16 cellular contexts compared by ENCODE assay signal in the genomic region with DNA sequence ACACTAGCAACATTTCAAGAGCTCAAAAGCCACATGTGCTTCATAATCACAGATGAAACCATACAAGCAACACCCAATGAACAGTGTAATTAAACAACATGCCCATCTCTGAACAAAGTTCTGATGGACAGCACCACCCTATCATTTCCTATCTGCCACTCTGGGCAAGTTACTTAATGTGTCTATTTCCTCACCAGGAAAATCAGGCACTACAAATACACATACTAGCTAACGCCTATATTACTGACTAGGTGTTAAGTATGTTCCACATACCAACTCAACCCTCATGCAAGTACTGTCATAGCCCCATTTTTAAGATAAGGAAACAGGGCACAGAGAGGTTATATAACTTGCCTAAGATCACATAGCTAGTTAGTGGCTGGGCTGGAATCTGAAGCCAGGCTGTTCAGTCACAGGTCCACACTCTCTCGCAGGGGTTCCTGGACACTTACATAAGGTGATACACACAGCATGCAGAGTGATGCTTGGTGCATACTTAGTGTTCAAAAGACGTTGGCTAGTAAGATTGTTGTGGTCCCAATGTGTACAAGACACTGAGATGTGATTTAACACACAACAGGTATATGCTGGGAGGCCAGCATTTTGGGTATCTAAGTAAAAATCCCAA. TPM values are rescaled to one million over a fixed set of nuclear protein-coding genes. Genes with fewer than 3 reads are reported as not detected.
DNase-seq lines count a peak whose midpoint lies in the region; ATAC-seq and TF ChIP-seq lines count a peak whose summit lies in the region.
"Had no signal": no experiment of that assay in that cellular context is flagged by ENCODE, and none has a peak within 500 bp of the region (broad histone marks: within the 10 kb centered on the region; RNA-seq: fewer than 3 reads in every experiment).

No MANE protein-coding gene starts in this region.

- no CpG with 5 or more reads among the region's 3 CpGs for WGBS in neuronal stem cell (ENCODE audit: extremely low coverage in 2 of 2, insufficient read length in 2 of 2, insufficient replicate concordance in 1 of 2), 2 donors

- no peak overlapping the region for H3K23ac ChIP-seq in neuronal stem cell (ENCODE audit: low read depth, low read length, poor library complexity)

- no peaks in the 10 kb centered on the region for H3K36me3 ChIP-seq in BE2C
- H3K36me3 ChIP-seq in neuronal stem cell (replicated peaks in 1 of 2; ENCODE audit: control insufficient read depth in 2 of 2, insufficient read depth in 2 of 2, low read length in 2 of 2): no peaks in the 10 kb centered on the region
- H3K36me3 ChIP-seq: prostate gland, thoracic aorta had no signal

- H3K18ac ChIP-seq in neuronal stem cell (ENCODE audit: low read length): no peak overlapping the region

- DNase-seq in BE2C (no peak), cerebellar cortex (ENCODE audit: low spot score) (peak; percentile 82), neuronal stem cell (ENCODE audit: low spot score) (no peak), AG08396 (ENCODE audit: low spot score) (no peak), NCI-H748 (lab: John Stamatoyannopoulos, UW; ENCODE audit: unreplicated experiment) (no peak), UCSD-AML1 (lab: John Stamatoyannopoulos, UW; ENCODE audit: unreplicated experiment) (no peak)
- DNase-seq: amniotic stem cell, Kasumi-1, natural killer cell, NCI-H1105, NCI-H2081 treated with DMSO at 0.1 percent for 48 hours had no signal

- peak overlapping the region; percentile 72 for H2AFZ ChIP-seq in neuronal stem cell (ENCODE audit: low read length)

- H3K9ac ChIP-seq in neuronal stem cell (ENCODE audit: low read depth, low read length, poor library complexity): no peak overlapping the region

- no peak overlapping the region for H3K4ac ChIP-seq in neuronal stem cell (ENCODE audit: low read length)

- H2BK12ac ChIP-seq in neuronal stem cell (ENCODE audit: low read length): no peak overlapping the region

- H3K4me1 ChIP-seq in BE2C (peaks cover 62% of the 10 kb centered on the region), neuronal stem cell (ENCODE audit: control insufficient read depth in 2 of 2, insufficient read depth in 1 of 2, low read depth in 1 of 2, low read length in 2 of 2) (peaks cover 2 to 20% of the 10 kb centered on the region in 2 donors)

- no peak overlapping the region for H2BK15ac ChIP-seq in neuronal stem cell (ENCODE audit: low read length)

- no peak overlapping the region for H2BK5ac ChIP-seq in neuronal stem cell (ENCODE audit: low read length)

- H3K14ac ChIP-seq in neuronal stem cell (ENCODE audit: low read length): no peak overlapping the region

- peak; percentile 1 for ATAC-seq in HG03469 (IDR thresholded peaks at IDR 0.05; ENCODE audit: unreplicated experiment)
- no peak for ATAC-seq in HG02884 (IDR thresholded peaks at IDR 0.05; ENCODE audit: unreplicated experiment)

- no peak overlapping the region for H4K91ac ChIP-seq in neuronal stem cell (ENCODE audit: low read depth, low read length, poor library complexity)

- TF ChIP-seq CTCF in BE2C (IDR thresholded peaks at IDR 0.05; ENCODE audit: low read depth, low read length): no peak

- no peak overlapping the region for H4K8ac ChIP-seq in neuronal stem cell (ENCODE audit: low read depth, low read length)

- no peaks in the 10 kb centered on the region for H3K27me3 ChIP-seq in BE2C
- H3K27me3 ChIP-seq in neuronal stem cell (ENCODE audit: control insufficient read depth in 3 of 3, insufficient read depth in 3 of 3, low read depth in 1 of 3, low read length in 3 of 3): peaks cover 0 to 46% (median 0%) of the 10 kb centered on the region in 3 experiments

- peak overlapping the region; percentile 25 for H3K4me3 ChIP-seq in BE2C (ENCODE audit: low read depth, low read length)
- no peak overlapping the region for H3K4me3 ChIP-seq in neuronal stem cell (ENCODE audit: low read length in 2 of 2)
- H3K4me3 ChIP-seq: A549, prostate gland, thoracic aorta had no signal

- H3K79me1 ChIP-seq in neuronal stem cell (ENCODE audit: low read depth, low read length): no peaks in the 10 kb centered on the region

- H3K27ac ChIP-seq in neuronal stem cell (replicated peaks; ENCODE audit: low read length): no peak overlapping the region
- H3K27ac ChIP-seq: A549, prostate gland, thoracic aorta had no signal

- H3K9me3 ChIP-seq in BE2C (no peaks in the 10 kb centered on the region), neuronal stem cell (replicated peaks in 1 of 2; ENCODE audit: control insufficient read depth in 2 of 2, insufficient read depth in 1 of 2, low read depth in 1 of 2, low read length in 2 of 2) (no peaks in the 10 kb centered on the region)
- H3K9me3 ChIP-seq: A549, prostate gland, thoracic aorta had no signal

- no peak overlapping the region for H2BK120ac ChIP-seq in neuronal stem cell (ENCODE audit: low read depth, low read length)

- no peak overlapping the region for H2AK5ac ChIP-seq in neuronal stem cell (ENCODE audit: low read depth, low read length)

- H3K4me2 ChIP-seq in neuronal stem cell (ENCODE audit: insufficient read depth, low read length, poor library complexity, severe bottlenecking): no peak overlapping the region
- H3K4me2 ChIP-seq: A549 had no signal

RNA-seq across cellular contexts. Expression of gene CORO2A, which starts 24.2 kb away (rescaled TPM):
- 27.7 TPM for polyA plus RNA-seq in BE2C (2012; ENCODE audit: insufficient read depth, insufficient read length, low read depth)
- polyA plus RNA-seq in neuronal stem cell (2013, experiment 1 of 2): 4.3 TPM
- 4.5 TPM for polyA plus RNA-seq in neuronal stem cell (2013, experiment 2 of 2)

RNA-seq across cellular contexts. Expression of gene TRIM14, which starts 49.2 kb away (rescaled TPM):
- polyA plus RNA-seq in BE2C (2012; ENCODE audit: insufficient read depth, insufficient read length, low read depth): 39.1 TPM
- 1.7 TPM for polyA plus RNA-seq in neuronal stem cell (2013, experiment 1 of 2)
- 1.9 TPM for polyA plus RNA-seq in neuronal stem cell (2013, experiment 2 of 2)
